In genomic region chr11:122843281-122844150, GRCh38 we compare ENCODE assay signal across 9 cellular contexts. TPM values are rescaled to one million over a fixed set of nuclear protein-coding genes. Genes with fewer than 3 reads are reported as not detected.
DNase-seq lines count a peak whose midpoint lies in the region; ATAC-seq lines count a peak whose summit lies in the region.
"Had no signal": no experiment of that assay in that cellular context is flagged by ENCODE, and none has a peak within 500 bp of the region (broad histone marks: within the 10 kb centered on the region; RNA-seq: fewer than 3 reads in every experiment).

No MANE protein-coding gene starts in this region.

- intact Hi-C loops in Right ventricle myocardium superior (cut with DNase I): no loop called here

- peak; percentile 65 for DNase-seq in activated effector memory CD4-positive, alpha-beta T cell treated with anti-CD3 and anti-CD28 coated beads, Interleukin-2, amount 50 U/mL, for 16 hours
- no peak for DNase-seq in activated effector memory CD4-positive, alpha-beta T cell treated with Interleukin-2 at 50 U/mL for 16 hours
- peak; percentile 34 for DNase-seq in activated T-cell treated with anti-CD3 and anti-CD28 coated beads for 48 hours (ENCODE audit: low read depth)
- DNase-seq in Right ventricle myocardium superior: no peak
- DNase-seq in NCI-H2196 treated with DMSO at 0.1 percent for 48 hours (lab: John Stamatoyannopoulos, UW; ENCODE audit: unreplicated experiment): no peak
- DNase-seq: DMS79 treated with DMSO at 0.1 percent for 48 hours had no signal

- no peaks in the 10 kb centered on the region for H3K36me3 Mint-ChIP-seq in stimulated activated memory B cell treated with anti-CD40 and anti-IgM and Interleukin-4, amounts not matched to agents 10 μg/mL and 1 μg/mL and 100 μg/mL, for 72 hours

- H3K27me3 Mint-ChIP-seq in stimulated activated memory B cell treated with anti-CD40 and anti-IgM and Interleukin-4, amounts not matched to agents 10 μg/mL and 1 μg/mL and 100 μg/mL, for 72 hours: no peaks in the 10 kb centered on the region

- H3K27ac Mint-ChIP-seq in stimulated activated memory B cell treated with anti-CD40 and anti-IgM and Interleukin-4, amounts not matched to agents 10 μg/mL and 1 μg/mL and 100 μg/mL, for 72 hours: peak overlapping the region; percentile 69

- ATAC-seq in HG03378 (IDR thresholded peaks at IDR 0.05; ENCODE audit: unreplicated experiment) (peak; percentile 67), Right ventricle myocardium superior (ENCODE audit: poor library complexity) (no peak), GM19035 (IDR thresholded peaks at IDR 0.05; ENCODE audit: unreplicated experiment) (no peak)
- ATAC-seq in stimulated activated memory B cell treated with anti-CD40 and anti-IgM and Interleukin-4, amounts not matched to agents 10 μg/mL and 1 μg/mL and 100 μg/mL, for 72 hours: peak; percentile 95

- peaks cover 36% of the 10 kb centered on the region for H3K4me1 Mint-ChIP-seq in stimulated activated memory B cell treated with anti-CD40 and anti-IgM and Interleukin-4, amounts not matched to agents 10 μg/mL and 1 μg/mL and 100 μg/mL, for 72 hours

- peak overlapping the region; percentile 21 for H3K4me3 Mint-ChIP-seq in stimulated activated memory B cell treated with anti-CD40 and anti-IgM and Interleukin-4, amounts not matched to agents 10 μg/mL and 1 μg/mL and 100 μg/mL, for 72 hours

- no peaks in the 10 kb centered on the region for H3K9me3 Mint-ChIP-seq in stimulated activated memory B cell treated with anti-CD40 and anti-IgM and Interleukin-4, amounts not matched to agents 10 μg/mL and 1 μg/mL and 100 μg/mL, for 72 hours

RNA-seq across cellular contexts. Expression of gene CRTAM, which starts 5.2 kb away (rescaled TPM):
- total RNA-seq in Right ventricle myocardium superior: 0.11 TPM

RNA-seq across cellular contexts. Expression of gene JHY, which starts 39.0 kb away (rescaled TPM):
- 2.6 TPM for total RNA-seq in Right ventricle myocardium superior

Comparison
In these comparisons a context has a peak if more than half of its experiments do, and no peak if none do; other contexts are left out.
1. DNase-seq: peak in activated effector memory CD4-positive, alpha-beta T cell treated with anti-CD3 and anti-CD28 coated beads, Interleukin-2, amount 50 U/mL, for 16 hours (single experiment) and activated T-cell treated with anti-CD3 and anti-CD28 coated beads for 48 hours (single experiment); none in activated effector memory CD4-positive, alpha-beta T cell treated with Interleukin-2 at 50 U/mL for 16 hours (single experiment), Right ventricle myocardium superior (single experiment) and NCI-H2196 treated with DMSO at 0.1 percent for 48 hours (single experiment).
2. ATAC-seq: peak in HG03378 (single experiment) and stimulated activated memory B cell treated with anti-CD40 and anti-IgM and Interleukin-4, amounts not matched to agents 10 μg/mL and 1 μg/mL and 100 μg/mL, for 72 hours (single experiment); none in Right ventricle myocardium superior (single experiment) and GM19035 (single experiment).